ENCODE assay signal across 14 cellular contexts in genomic region chr4:104017213-104017612, GRCh38.
DNase-seq lines count a peak whose midpoint lies in the region; TF ChIP-seq lines count a peak whose summit lies in the region.
"Had no signal": no experiment of that assay in that cellular context is flagged by ENCODE, and none has a peak within 500 bp of the region (broad histone marks: within the 10 kb centered on the region; RNA-seq: fewer than 3 reads in every experiment).

No MANE protein-coding gene starts in this region.

- TF ChIP-seq CTCF in dorsolateral prefrontal cortex (IDR thresholded peaks at IDR 0.05 in 54 of 56, conservative IDR thresholded peaks at IDR 0.05 in 2 of 56; ENCODE audit: low read depth in 1 of 56, partially characterized antibody in 56 of 56) (no peak), smooth muscle cell (IDR thresholded peaks at IDR 0.05; ENCODE audit: borderline replicate concordance, insufficient read depth, poor library complexity, severe bottlenecking) (no peak), thyroid gland (IDR thresholded peaks at IDR 0.05) (no peak)

- H4K20me1 ChIP-seq in smooth muscle cell (ENCODE audit: low read depth) = no peaks in the 10 kb centered on the region

- no peak for TF ChIP-seq POLR2A in thyroid gland (IDR thresholded peaks at IDR 0.05)

- no peaks in the 10 kb centered on the region for H3F3A ChIP-seq in smooth muscle cell (ENCODE audit: low read depth)

- CTCF ChIA-PET in HEK293T (lab: Yijun Ruan, JAX) = no interaction called here

- H2AFZ ChIP-seq in smooth muscle cell (ENCODE audit: low read depth) = no peak overlapping the region
- H2AFZ ChIP-seq: GM23248 had no signal

- no peak for DNase-seq in dorsolateral prefrontal cortex
- peak; percentile 53 for DNase-seq in globus pallidus (ENCODE audit: low spot score)
- peak; percentile 18 for DNase-seq in putamen (ENCODE audit: low spot score)
- DNase-seq in HEK293T (ENCODE audit: extremely low spot score) = no peak
- DNase-seq in smooth muscle cell (lab: John Stamatoyannopoulos, UW; ENCODE audit: unreplicated experiment) = no peak
- DNase-seq in thyroid gland = no peak
- DNase-seq: C1 segment of cervical spinal cord; Caco-2; CD4-positive, alpha-beta memory T cell; DMS153; DND-41; GM23248; H7; HCEC 1CT had no signal

- H3K9ac ChIP-seq in smooth muscle cell (ENCODE audit: low read depth) = no peak overlapping the region
- H3K9ac ChIP-seq: GM23248 had no signal

- H3K27me3 ChIP-seq in dorsolateral prefrontal cortex (no peaks in the 10 kb centered on the region), smooth muscle cell (ENCODE audit: low read depth) (no peaks in the 10 kb centered on the region), thyroid gland (no peaks in the 10 kb centered on the region)

- POLR2A ChIA-PET in HEK293T (lab: Yijun Ruan, JAX) = no interaction called here

- no peaks in the 10 kb centered on the region for H3K4me1 ChIP-seq in smooth muscle cell (ENCODE audit: low read depth)
- H3K4me1 ChIP-seq in thyroid gland = no peaks in the 10 kb centered on the region
- H3K4me1 ChIP-seq: Caco-2 had no signal

- H3K36me3 ChIP-seq in smooth muscle cell (ENCODE audit: low read depth) (no peaks in the 10 kb centered on the region), thyroid gland (no peaks in the 10 kb centered on the region)

- H3K27ac ChIP-seq in dorsolateral prefrontal cortex (peak overlapping the region in 31 of 59 donors; percentile 1 to 73 (median 43)), smooth muscle cell (ENCODE audit: low read depth) (no peak overlapping the region), thyroid gland (no peak overlapping the region)
- H3K27ac ChIP-seq: GM23248 had no signal

- H3K4me3 ChIP-seq in dorsolateral prefrontal cortex (peak overlapping the region in 1 of 59 donors; percentile 6), smooth muscle cell (no peak overlapping the region), thyroid gland (replicated peaks in 1 of 3) (no peak overlapping the region)
- H3K4me3 ChIP-seq: GM23248 had no signal

- no peak overlapping the region for H3K4me2 ChIP-seq in smooth muscle cell

- no peaks in the 10 kb centered on the region for H3K9me3 ChIP-seq in smooth muscle cell (replicated peaks; ENCODE audit: low read depth)
- no peaks in the 10 kb centered on the region for H3K9me3 ChIP-seq in thyroid gland
- H3K9me3 ChIP-seq: Caco-2 had no signal

- H3K79me2 ChIP-seq in smooth muscle cell (ENCODE audit: low read depth) = no peaks in the 10 kb centered on the region

- intact Hi-C loops in dorsolateral prefrontal cortex (cut with DNase I) = loop anchor here (5.0 to 10.0 kb wide), 3 partner anchors 258 to 840 kb away; no protein-coding TSS in a partner anchor
- intact Hi-C loops in thyroid gland (cut with DNase I) = no loop called here

TF ChIP-seq in HEK293T, 16 proteins besides CTCF, POLR2A, EP300 and RAD21:
- TF ChIP-seq FOXA1 (IDR thresholded peaks at IDR 0.05) = no peak
- TF ChIP-seq ELF4 (IDR thresholded peaks at IDR 0.05) = no peak
- no peak for TF ChIP-seq L3MBTL2 (conservative IDR thresholded peaks at IDR 0.05)
- no peak for TF ChIP-seq SP1 (IDR thresholded peaks at IDR 0.05)
- TF ChIP-seq TARDBP (IDR thresholded peaks at IDR 0.05) = no peak
- no peak for TF ChIP-seq LEF1 (IDR thresholded peaks at IDR 0.05; ENCODE audit: borderline replicate concordance)
- TF ChIP-seq FOXK2 (IDR thresholded peaks at IDR 0.05) = no peak
- TF ChIP-seq ARNT (IDR thresholded peaks at IDR 0.05) = no peak
- TF ChIP-seq PKNOX1 (IDR thresholded peaks at IDR 0.05) = no peak
- no peak for TF ChIP-seq HDGF (IDR thresholded peaks at IDR 0.05; ENCODE audit: borderline replicate concordance)
- TF ChIP-seq SUZ12 (IDR thresholded peaks at IDR 0.05) = no peak
- TF ChIP-seq CTBP1 (IDR thresholded peaks at IDR 0.05; ENCODE audit: borderline replicate concordance) = no peak
- no peak for TF ChIP-seq FOXM1 (IDR thresholded peaks at IDR 0.05; ENCODE audit: borderline replicate concordance)
- TF ChIP-seq ZNF384 (IDR thresholded peaks at IDR 0.05) = no peak
- no peak for TF ChIP-seq BHLHE40 (IDR thresholded peaks at IDR 0.05; ENCODE audit: borderline replicate concordance)
- TF ChIP-seq NFRKB (IDR thresholded peaks at IDR 0.05) = no peak

Comparison
In these comparisons a context has a peak if more than half of its experiments do, and no peak if none do; other contexts are left out.
1. DNase-seq: peak in globus pallidus (single experiment) and putamen (single experiment); none in dorsolateral prefrontal cortex (0 of 10), HEK293T (single experiment), smooth muscle cell (single experiment) and thyroid gland (0 of 2).
2. H3K27ac ChIP-seq: peak in dorsolateral prefrontal cortex (31 of 59); none in smooth muscle cell (single experiment) and thyroid gland (0 of 3).